In genomic region chr5:158765407-158765806, GRCh38 we compare ENCODE assay signal across 22 cellular contexts.
DNase-seq lines count a peak whose midpoint lies in the region; ATAC-seq and TF ChIP-seq lines count a peak whose summit lies in the region.
"Had no signal": no experiment of that assay in that cellular context is flagged by ENCODE, and none has a peak within 500 bp of the region (broad histone marks: within the 10 kb centered on the region; RNA-seq: fewer than 3 reads in every experiment).

No MANE protein-coding gene starts in this region.

- no peak for ATAC-seq in stimulated activated memory B cell treated with anti-CD40 and anti-IgM and Interleukin-4, amounts not matched to agents 10 μg/mL and 1 μg/mL and 100 μg/mL, for 72 hours
- ATAC-seq in HG03460 (IDR thresholded peaks at IDR 0.05; ENCODE audit: unreplicated experiment) (no peak), HG03521 (IDR thresholded peaks at IDR 0.05; ENCODE audit: unreplicated experiment) (no peak)
- ATAC-seq: HepG2, Panc1, SK-N-SH treated with all-trans-retinoic acid at 6 μM for 48 hours had no signal

- peak overlapping the region; percentile 54; the same call in 1 of the 2 replicates for H2AFZ ChIP-seq in OCI-LY7 (ENCODE audit: low read length)

- H3K9me3 ChIP-seq in BLaER1 (no peaks in the 10 kb centered on the region), OCI-LY7 (ENCODE audit: low read length) (no peaks in the 10 kb centered on the region)

- H3K9ac ChIP-seq in BLaER1, result peak overlapping the region; percentile 7
- H3K9ac ChIP-seq: KMS-11 had no signal

- no peaks in the 10 kb centered on the region for H3K27me3 ChIP-seq in BLaER1

- no peak for TF ChIP-seq CTCF in OCI-LY7 (conservative IDR thresholded peaks at IDR 0.05; ENCODE audit: low read length)
- TF ChIP-seq CTCF in Calu3 (IDR thresholded peaks at IDR 0.05; ENCODE audit: unreplicated experiment), result no peak

- H3K4me1 ChIP-seq in BLaER1 (peaks cover 100% of the 10 kb centered on the region), OCI-LY7 (ENCODE audit: insufficient read depth, low read length, poor library complexity, severe bottlenecking) (peaks cover 49% of the 10 kb centered on the region)

- peak overlapping the region; percentile 62 for H3K4me2 ChIP-seq in BLaER1
- H3K4me2 ChIP-seq in OCI-LY7 (ENCODE audit: low read length), result peak overlapping the region; percentile 60
- H3K4me2 ChIP-seq: KMS-11 had no signal

- intact Hi-C loops in OCI-LY7 (cut with micrococcal nuclease; ENCODE audit: unreplicated experiment), result no loop called here
- intact Hi-C loops in Calu3 (cut with micrococcal nuclease; ENCODE audit: unreplicated experiment), result no loop called here

- peaks cover 51% of the 10 kb centered on the region for H4K20me1 ChIP-seq in BLaER1
- no peaks in the 10 kb centered on the region for H4K20me1 ChIP-seq in OCI-LY7 (ENCODE audit: insufficient read depth, low read length)

- BruUV-seq in OCI-LY7 (replicated peaks; lab: Mats Ljungman, UMichigan) (no TSS peak), Calu3 (replicated peaks; lab: Mats Ljungman, UMichigan) (no TSS peak)

- peaks cover 14% of the 10 kb centered on the region for H3K36me3 Mint-ChIP-seq in IgD-negative memory B cell
- peaks cover 55% of the 10 kb centered on the region for H3K36me3 Mint-ChIP-seq in stimulated activated memory B cell treated with anti-CD40 and anti-IgM and Interleukin-4, amounts not matched to agents 10 μg/mL and 1 μg/mL and 100 μg/mL, for 72 hours
- no peaks in the 10 kb centered on the region for H3K36me3 Mint-ChIP-seq in Calu3 (ENCODE audit: insufficient read depth, unreplicated experiment)
- H3K36me3 Mint-ChIP-seq: CD14-positive monocyte had no signal

- CTCF ChIA-PET in OCI-LY7 (lab: Charles Lee; ENCODE audit: unreplicated experiment), result no interaction called here
- CTCF ChIA-PET in Calu3 (lab: Charles Lee), result no interaction called here

- no peaks in the 10 kb centered on the region for H3K9me2 ChIP-seq in OCI-LY7 (ENCODE audit: insufficient read depth, low read length)

- peaks cover 31 to 61% (median 34%) of the 10 kb centered on the region in 3 donors for H3K4me1 Mint-ChIP-seq in IgD-negative memory B cell
- H3K4me1 Mint-ChIP-seq in stimulated activated memory B cell treated with anti-CD40 and anti-IgM and Interleukin-4, amounts not matched to agents 10 μg/mL and 1 μg/mL and 100 μg/mL, for 72 hours, result peaks cover 32% of the 10 kb centered on the region
- no peaks in the 10 kb centered on the region for H3K4me1 Mint-ChIP-seq in Calu3 (ENCODE audit: low read depth, unreplicated experiment)
- H3K4me1 Mint-ChIP-seq: CD14-positive monocyte had no signal

- H3K4me3 Mint-ChIP-seq in IgD-negative memory B cell (peak overlapping the region in 2 of 4 donors; percentile 52 to 65), Calu3 (ENCODE audit: low read depth, unreplicated experiment) (no peak overlapping the region)
- H3K4me3 Mint-ChIP-seq in stimulated activated memory B cell treated with anti-CD40 and anti-IgM and Interleukin-4, amounts not matched to agents 10 μg/mL and 1 μg/mL and 100 μg/mL, for 72 hours, result peak overlapping the region; percentile 18
- H3K4me3 Mint-ChIP-seq: CD14-positive monocyte had no signal

- DNase-seq in OCI-LY7 (ENCODE audit: low spot score) (peak; percentile 62), Calu3 (no peak)
- DNase-seq in activated naive CD4-positive, alpha-beta T cell treated with anti-CD3 and anti-CD28 coated beads, Interleukin-2, amount 50 U/mL, for 16 hours, result no peak
- DNase-seq: 8988T, DMS 273 treated with DMSO at 0.1 percent for 48 hours, DMS79 treated with DMSO at 0.1 percent for 48 hours, NCI-H1048, NCI-H1417 treated with DMSO at 0.1 percent for 48 hours, NCI-H187, NCI-H2107, NCI-H510A, SIG-M5 had no signal

- H3K79me2 ChIP-seq in OCI-LY7 (ENCODE audit: insufficient read depth, low read depth, low read length), result no peaks in the 10 kb centered on the region

- no peaks in the 10 kb centered on the region for H3K27me3 Mint-ChIP-seq in IgD-negative memory B cell
- no peaks in the 10 kb centered on the region for H3K27me3 Mint-ChIP-seq in stimulated activated memory B cell treated with anti-CD40 and anti-IgM and Interleukin-4, amounts not matched to agents 10 μg/mL and 1 μg/mL and 100 μg/mL, for 72 hours
- peaks cover 53% of the 10 kb centered on the region for H3K27me3 Mint-ChIP-seq in Calu3 (ENCODE audit: unreplicated experiment)

- H3K9me3 Mint-ChIP-seq in IgD-negative memory B cell, result no peaks in the 10 kb centered on the region
- H3K9me3 Mint-ChIP-seq in stimulated activated memory B cell treated with anti-CD40 and anti-IgM and Interleukin-4, amounts not matched to agents 10 μg/mL and 1 μg/mL and 100 μg/mL, for 72 hours, result no peaks in the 10 kb centered on the region
- no peaks in the 10 kb centered on the region for H3K9me3 Mint-ChIP-seq in Calu3 (ENCODE audit: low read depth, unreplicated experiment)

- peak overlapping the region; percentile 0; the same call in 1 of the 2 replicates for H3K4me3 ChIP-seq in BLaER1
- peak overlapping the region; percentile 1 for H3K4me3 ChIP-seq in OCI-LY7 (ENCODE audit: low read depth, low read length, poor library complexity, severe bottlenecking)

- H3K36me3 ChIP-seq in BLaER1 (peaks cover 89% of the 10 kb centered on the region), OCI-LY7 (ENCODE audit: insufficient read depth, low read length) (peaks cover 7% of the 10 kb centered on the region; the same call in 1 of the 2 replicates)

- peak overlapping the region; percentile 73 for H3K27ac ChIP-seq in BLaER1
- H3K27ac ChIP-seq in OCI-LY7 (ENCODE audit: low read depth, low read length, poor library complexity, severe bottlenecking), result peak overlapping the region; percentile 59
- H3K27ac ChIP-seq: KMS-11 had no signal

- H3K27ac Mint-ChIP-seq in IgD-negative memory B cell, result peak overlapping the region in 2 of 3 donors; percentile 6 to 88
- H3K27ac Mint-ChIP-seq in stimulated activated memory B cell treated with anti-CD40 and anti-IgM and Interleukin-4, amounts not matched to agents 10 μg/mL and 1 μg/mL and 100 μg/mL, for 72 hours, result peak overlapping the region; percentile 64
- H3K27ac Mint-ChIP-seq in Calu3 (ENCODE audit: unreplicated experiment), result no peak overlapping the region
- H3K27ac Mint-ChIP-seq: CD14-positive monocyte had no signal

- POLR2A ChIA-PET in OCI-LY7 (lab: Charles Lee), result interaction anchor here (1.0 to 1.6 kb wide), 5 partner anchors 8 to 46 kb away, joined by 3 to 6 read pairs (median 4); no protein-coding TSS in a partner anchor
